Comparison of ENCODE assay signal across 9 cellular contexts in the genomic region with DNA sequence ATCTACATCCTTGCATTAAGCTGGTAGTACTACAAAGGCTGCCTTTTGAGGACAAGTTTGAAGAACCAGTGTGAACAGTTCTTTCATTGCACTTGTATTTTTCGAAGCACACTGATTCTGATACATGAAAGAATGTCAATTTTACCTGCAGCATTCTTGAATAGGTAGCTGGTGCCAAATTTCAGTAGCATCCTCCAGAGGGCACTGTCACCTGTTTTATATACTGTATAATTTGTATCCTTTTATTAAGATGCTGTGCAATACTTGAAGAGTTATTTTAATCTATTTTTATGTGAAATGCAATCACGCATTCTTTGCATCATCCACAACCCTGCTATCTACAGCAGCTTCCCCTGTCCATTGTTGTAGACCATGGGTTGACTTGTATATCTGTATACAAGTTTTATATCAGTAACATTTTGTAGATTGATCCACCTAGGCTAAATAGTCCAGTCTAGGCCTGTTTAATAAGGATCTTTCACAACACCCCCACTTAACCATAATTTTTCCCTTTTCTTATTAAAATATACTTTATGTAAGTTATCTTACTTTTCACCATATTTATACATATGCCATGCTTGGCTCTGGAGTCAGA.
DNase-seq lines count a peak whose midpoint lies in the region; ATAC-seq and TF ChIP-seq lines count a peak whose summit lies in the region.
"Had no signal": no experiment of that assay in that cellular context is flagged by ENCODE, and none has a peak within 500 bp of the region (broad histone marks: within the 10 kb centered on the region; RNA-seq: fewer than 3 reads in every experiment).

No MANE protein-coding gene starts in this region.

- ATAC-seq in GM19351 (IDR thresholded peaks at IDR 0.05; ENCODE audit: unreplicated experiment) (no peak), HG02610 (IDR thresholded peaks at IDR 0.05; ENCODE audit: unreplicated experiment) (no peak), GM21786 (IDR thresholded peaks at IDR 0.05; ENCODE audit: unreplicated experiment) (no peak)
- ATAC-seq: activated CD8-positive, alpha-beta memory T cell treated with anti-CD3 and anti-CD28 coated beads, Interleukin-2, amount 10 ng/mL, durations not matched to agents 7 days and 5 days had no signal

- H3K27ac Mint-ChIP-seq in nephron progenitor cell = no peak overlapping the region
- H3K27ac Mint-ChIP-seq: activated CD8-positive, alpha-beta memory T cell treated with anti-CD3 and anti-CD28 coated beads, Interleukin-2, amount 10 ng/mL, durations not matched to agents 7 days and 5 days had no signal

- H3K9ac ChIP-seq in GM23248 = no peak overlapping the region

- no peak overlapping the region for H3K4me2 ChIP-seq in GM23248 (ENCODE audit: unreplicated experiment)

- peak; percentile 32 for TF ChIP-seq CTCF in nephron progenitor cell (IDR thresholded peaks at IDR 0.05)

- H3K27me3 Mint-ChIP-seq in nephron progenitor cell (ENCODE audit: low read depth, poor library complexity) = no peaks in the 10 kb centered on the region
- H3K27me3 Mint-ChIP-seq: activated CD8-positive, alpha-beta memory T cell treated with anti-CD3 and anti-CD28 coated beads, Interleukin-2, amount 10 ng/mL, durations not matched to agents 7 days and 5 days had no signal

- in situ Hi-C loops in GM23248 (cut with MboI) = no loop called here

- H3K4me3 Mint-ChIP-seq in nephron progenitor cell = no peak overlapping the region
- H3K4me3 Mint-ChIP-seq: activated CD8-positive, alpha-beta memory T cell treated with anti-CD3 and anti-CD28 coated beads, Interleukin-2, amount 10 ng/mL, durations not matched to agents 7 days and 5 days had no signal

- H3K36me3 Mint-ChIP-seq in nephron progenitor cell (ENCODE audit: low read depth) = no peaks in the 10 kb centered on the region
- H3K36me3 Mint-ChIP-seq: activated CD8-positive, alpha-beta memory T cell treated with anti-CD3 and anti-CD28 coated beads, Interleukin-2, amount 10 ng/mL, durations not matched to agents 7 days and 5 days had no signal

- H3K9me3 ChIP-seq in GM23248 (ENCODE audit: low read depth) = no peaks in the 10 kb centered on the region

- no peaks in the 10 kb centered on the region for H3K36me3 ChIP-seq in GM23248 (ENCODE audit: low read depth)

- H3K27ac ChIP-seq in GM23248 = no peak overlapping the region

- 5 to 11% methylated on average over 2 of the region's 2 CpGs for WGBS in GM23248 (ENCODE audit: low coverage in 1 of 2, low lambda C conversion rate in 2 of 2, missing lambda C conversion rate in 2 of 2), 2 experiments

- no peaks in the 10 kb centered on the region for H4K20me1 ChIP-seq in GM23248 (ENCODE audit: insufficient read depth)

- H3K4me3 ChIP-seq in GM23248 = no peak overlapping the region

- H3F3A ChIP-seq in GM23248 (ENCODE audit: insufficient read depth) = no peaks in the 10 kb centered on the region

- H3K79me2 ChIP-seq in GM23248 (ENCODE audit: insufficient read depth) = no peaks in the 10 kb centered on the region

- no peaks in the 10 kb centered on the region for H3K9me3 Mint-ChIP-seq in nephron progenitor cell

- no peaks in the 10 kb centered on the region for H3K4me1 ChIP-seq in GM23248 (ENCODE audit: insufficient read depth)

- no peaks in the 10 kb centered on the region for H3K9me2 ChIP-seq in GM23248 (ENCODE audit: insufficient read depth)

- H2AFZ ChIP-seq in GM23248 = no peak overlapping the region

- H3K4me1 Mint-ChIP-seq in nephron progenitor cell = peaks cover 9% of the 10 kb centered on the region
- H3K4me1 Mint-ChIP-seq: activated CD8-positive, alpha-beta memory T cell treated with anti-CD3 and anti-CD28 coated beads, Interleukin-2, amount 10 ng/mL, durations not matched to agents 7 days and 5 days had no signal

- peak; percentile 1 for DNase-seq in GM23248
- peak; percentile 60 for DNase-seq in NCI-H2081 treated with DMSO at 0.1 percent for 48 hours (lab: John Stamatoyannopoulos, UW)
- peak; percentile 41 for DNase-seq in dermis blood vessel endothelial cell
- peak; percentile 3 for DNase-seq in nephron progenitor cell
- DNase-seq in germinal center (ENCODE audit: low spot score) = no peak
- DNase-seq: activated CD8-positive, alpha-beta memory T cell treated with anti-CD3 and anti-CD28 coated beads, Interleukin-2, amount 10 ng/mL, durations not matched to agents 7 days and 5 days had no signal

- no peaks in the 10 kb centered on the region for H3K27me3 ChIP-seq in GM23248 (replicated peaks; ENCODE audit: insufficient read depth)
